In the genomic region with DNA sequence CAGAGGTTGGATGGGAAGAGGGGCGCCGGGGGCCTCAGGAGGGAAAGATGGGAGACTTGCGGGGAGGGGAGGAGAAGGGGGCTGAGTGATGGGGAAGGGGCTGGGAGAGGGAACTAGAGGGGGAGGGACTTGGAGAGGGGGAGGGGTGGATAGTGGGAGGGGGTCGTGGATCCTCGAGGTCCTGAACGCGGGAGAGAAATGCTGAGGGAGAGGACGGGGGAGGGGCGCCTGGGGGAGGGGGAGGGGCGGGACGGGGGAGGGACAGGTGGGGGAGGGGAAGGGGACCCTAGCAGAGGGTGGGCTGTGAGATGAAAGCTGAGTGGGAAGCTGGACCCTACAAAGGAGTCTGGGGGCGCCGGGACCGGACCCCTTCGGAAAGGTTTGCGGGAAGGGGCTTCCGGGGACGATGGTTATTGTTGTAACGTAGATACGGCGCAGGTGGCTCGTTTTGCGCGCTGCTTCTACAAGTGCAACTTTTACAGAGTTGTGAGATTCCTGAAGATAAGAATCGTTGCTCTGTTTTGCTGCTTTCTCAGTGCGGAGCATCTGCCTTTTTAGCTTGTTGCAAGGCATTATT, we compare ENCODE assay signal across 8 cellular contexts. TPM values are rescaled to one million over a fixed set of nuclear protein-coding genes. Genes with fewer than 3 reads are reported as not detected.
A peak's percentile ranks its signal among the peaks of the same experiment; 100 is the strongest.
DNase-seq lines count a peak whose midpoint lies in the region; ATAC-seq and TF ChIP-seq lines count a peak whose summit lies in the region.

No MANE protein-coding gene starts in this region.

- TF ChIP-seq POLR2A in breast epithelium (IDR thresholded peaks at IDR 0.05) (no peak), vagina (IDR thresholded peaks at IDR 0.05) (no peak)

- ATAC-seq in mucosa of descending colon (no peak), GM18907 (IDR thresholded peaks at IDR 0.05; ENCODE audit: unreplicated experiment) (no peak)

- POLR2A ChIA-PET in PC-9 (lab: Charles Lee; ENCODE audit: unreplicated experiment) = no interaction called here

- H3K79me2 ChIP-seq in PC-9 (ENCODE audit: low read depth) = peaks cover 44% of the 10 kb centered on the region

- TF ChIP-seq CTCF in GM12864 (IDR thresholded peaks at IDR 0.05; ENCODE audit: low read depth, low read length, missing control alignments) = no peak
- TF ChIP-seq CTCF in PC-9 (conservative IDR thresholded peaks at IDR 0.05) = no peak
- TF ChIP-seq CTCF in breast epithelium (IDR thresholded peaks at IDR 0.05) = no peak
- TF ChIP-seq CTCF in mucosa of descending colon (IDR thresholded peaks at IDR 0.05) = no peak
- no peak for TF ChIP-seq CTCF in vagina (IDR thresholded peaks at IDR 0.05)

- peak overlapping the region; percentile 61 for H3K27ac ChIP-seq in PC-9
- peak overlapping the region; percentile 97 to 98 for H3K27ac ChIP-seq in breast epithelium
- H3K27ac ChIP-seq in vagina = peak overlapping the region; percentile 88

- H3K4me3 ChIP-seq in GM12864 (ENCODE audit: low read depth, low read length) (peak overlapping the region; percentile 64), PC-9 (peak overlapping the region; percentile 60), breast epithelium (peak overlapping the region; percentile 60 to 76 (median 67)), mucosa of descending colon (peak overlapping the region; percentile 24), vagina (peak overlapping the region; percentile 57 to 76)

- H3K9me3 ChIP-seq in PC-9 (ENCODE audit: insufficient read depth, low read depth) (no peaks in the 10 kb centered on the region), breast epithelium (no peaks in the 10 kb centered on the region), mucosa of descending colon (no peaks in the 10 kb centered on the region), vagina (no peaks in the 10 kb centered on the region)

- H3K36me3 ChIP-seq in PC-9 (ENCODE audit: low read depth) (no peaks in the 10 kb centered on the region), breast epithelium (no peaks in the 10 kb centered on the region), mucosa of descending colon (ENCODE audit: low read depth) (peaks cover 5% of the 10 kb centered on the region), vagina (no peaks in the 10 kb centered on the region)

- no peaks in the 10 kb centered on the region for H3K27me3 ChIP-seq in PC-9 (ENCODE audit: insufficient read depth, low read depth)
- no peaks in the 10 kb centered on the region for H3K27me3 ChIP-seq in breast epithelium
- H3K27me3 ChIP-seq in vagina = no peaks in the 10 kb centered on the region

- peak overlapping the region; percentile 96 for H3K4me2 ChIP-seq in PC-9

- CTCF ChIA-PET in PC-9 (lab: Charles Lee) = no interaction called here

- H4K20me1 ChIP-seq in PC-9 (ENCODE audit: insufficient read depth) = peaks cover 26% of the 10 kb centered on the region

- intact Hi-C loops in PC-9 (cut with micrococcal nuclease; ENCODE audit: unreplicated experiment) = loop anchor here (1.0 to 5.0 kb wide), 4 partner anchors 20 to 489 kb away; a partner anchor contains a TSS
- intact Hi-C loops in breast epithelium (cut with DNase I; ENCODE audit: low total_unique reads) = no loop called here
- intact Hi-C loops in mucosa of descending colon (cut with DNase I, micrococcal nuclease) = no loop called here
- intact Hi-C loops in vagina (cut with DNase I) = loop anchor here (5.0 kb wide), 1 partner anchor 34 kb away; no protein-coding TSS in a partner anchor

- in situ Hi-C loops in ACHN (cut with HindIII; ENCODE audit: low pct_ligation_motif_present, low pct_unique_long_range_greater_than_20kb, low sequenced_read_pairs) = no loop called here

- no peaks in the 10 kb centered on the region for H3K9me2 ChIP-seq in PC-9 (ENCODE audit: insufficient read depth)

- BruUV-seq in PC-9 (replicated peaks; lab: Mats Ljungman, UMichigan) = no TSS peak

- no peak overlapping the region for H2AFZ ChIP-seq in PC-9

- H3K4me1 ChIP-seq in PC-9 (replicated peaks; ENCODE audit: insufficient read depth) (peaks cover 36% of the 10 kb centered on the region), breast epithelium (peaks cover 0 to 22% of the 10 kb centered on the region in 2 donors), mucosa of descending colon (ENCODE audit: low read depth) (peaks cover 32% of the 10 kb centered on the region), vagina (peaks cover 27% of the 10 kb centered on the region)

- no peak for DNase-seq in GM12864 (ENCODE audit: low read depth)
- DNase-seq in PC-9 = peak in 1 of 2 experiments; percentile 14
- no peak for DNase-seq in breast epithelium (ENCODE audit: low spot score in 2 of 2)
- DNase-seq in mucosa of descending colon = peak in 2 of 3 donors; percentile 53 to 60
- DNase-seq in vagina (ENCODE audit: extremely low spot score in 2 of 2) = no peak
- no peak for DNase-seq in ACHN
- no peak for DNase-seq in SHP77 treated with DMSO at 0.1 percent for 48 hours (lab: John Stamatoyannopoulos, UW)

- peaks cover 26% of the 10 kb centered on the region for H3F3A ChIP-seq in PC-9 (ENCODE audit: insufficient read depth, low read depth)

RNA-seq across cellular contexts. Expression of a gene that starts 0.4 kb away (rescaled TPM):
- total RNA-seq in PC-9 (2021) (50.5 and 74.2 TPM in 2 replicates), breast epithelium (10 to 100 TPM; 13.9 to 38.5 (median 33.1) TPM), mucosa of descending colon (10 to 100 TPM; 28.2 to 48.3 (median 29.6) TPM), vagina (28.7 TPM)

RNA-seq across cellular contexts. Expression of a gene that starts 20.4 kb away (rescaled TPM):
- total RNA-seq in PC-9 (2021) (51.4 and 51.5 TPM in 2 replicates), breast epithelium (10 to 100 TPM; 10.2 to 11.1 (median 10.4) TPM), mucosa of descending colon (10 to 100 TPM; 49.1 to 61.2 (median 56.1) TPM), vagina (13.5 TPM)

RNA-seq across cellular contexts. Expression of a gene that starts 34.3 kb away (rescaled TPM):
- total RNA-seq in PC-9 (2021) = not detected in 2 replicates
- not detected for total RNA-seq in breast epithelium
- not detected for total RNA-seq in mucosa of descending colon
- total RNA-seq in vagina = not detected

RNA-seq across cellular contexts. Expression of a gene that starts 56.1 kb away (rescaled TPM):
- not detected in 2 replicates for total RNA-seq in PC-9 (2021)
- total RNA-seq in breast epithelium = not detected
- total RNA-seq in mucosa of descending colon = not detected
- not detected for total RNA-seq in vagina

Comparison
In these comparisons a context has a peak if more than half of its experiments do, and no peak if none do; other contexts are left out.
1. DNase-seq: peak in mucosa of descending colon (2 of 3); none in GM12864 (single experiment), breast epithelium (0 of 2), vagina (0 of 2), ACHN (single experiment) and SHP77 treated with DMSO at 0.1 percent for 48 hours (single experiment).
2. intact Hi-C loops: an anchor here in PC-9 (1.0 to 5.0 kb wide) and vagina (5.0 kb wide); none called in breast epithelium and mucosa of descending colon.
3. Peak in every context shown above with its lines, with median percentiles within 50 percentile points of each other: H3K4me3 ChIP-seq and H3K27ac ChIP-seq.